1 cellular context compared by ENCODE assay signal in genomic region chr2:175167792-175168563, GRCh38.
A peak's percentile ranks its signal among the peaks of the same experiment; 100 is the strongest.
TF ChIP-seq lines count a peak whose summit lies in the region.

Gene ATF2 (minus strand): TSS chr2:175168203. CDS start chr2:175136443, 31,760 bp downstream.

TF ChIP-seq in K562, 482 proteins besides CTCF, POLR2A, EP300 and RAD21 (continued from another document and continues in another):
- TF ChIP-seq SMARCA4 (IDR thresholded peaks at IDR 0.05) = 0 out of 2 replicates have a peak, but pooled peaks have one; percentile 27
- TF ChIP-seq CBX2 (IDR thresholded peaks at IDR 0.05; ENCODE audit: insufficient read depth, low read length, poor library complexity, severe bottlenecking) = no peak
- TF ChIP-seq WHSC1 (IDR thresholded peaks at IDR 0.05; ENCODE audit: low read length) = no peak
- no peak for TF ChIP-seq ELF1 (tag; IDR thresholded peaks at IDR 0.05)
- peak; percentile 18; the same call in 1 of the 2 replicates for TF ChIP-seq MEF2A (IDR thresholded peaks at IDR 0.05; ENCODE audit: control insufficient read depth, low read depth, low read length)
- TF ChIP-seq ZHX1 (conservative IDR thresholded peaks at IDR 0.05; ENCODE audit: low read length) = peak; percentile 95
- no peak for TF ChIP-seq TAL1 (IDR thresholded peaks at IDR 0.05)
- TF ChIP-seq SNRNP70 (optimal IDR thresholded peaks at IDR 0.05; ENCODE audit: low read depth, low read length) = no peak
- no peak for TF ChIP-seq GATAD2B (IDR thresholded peaks at IDR 0.05; ENCODE audit: borderline replicate concordance)
- TF ChIP-seq MXI1 (IDR thresholded peaks at IDR 0.05; ENCODE audit: low read depth, low read length) = no peak; the same call in 1 of the 2 replicates
- no peak for TF ChIP-seq XRCC4 (IDR thresholded peaks at IDR 0.05; ENCODE audit: extremely low read depth, insufficient read depth, insufficient read length)
- peak; percentile 95 for TF ChIP-seq POLR2H (tag; IDR thresholded peaks at IDR 0.05; ENCODE audit: low read depth)
- TF ChIP-seq STAG1 (CRISPR knock-in tag; IDR thresholded peaks at IDR 0.05; ENCODE audit: borderline replicate concordance) = no peak
- TF ChIP-seq PREB (CRISPR knock-in tag; IDR thresholded peaks at IDR 0.05) = no peak
- TF ChIP-seq RBM17 (IDR thresholded peaks at IDR 0.05; ENCODE audit: borderline replicate concordance, low read depth, low read length) = no peak
- TF ChIP-seq ELF2 (CRISPR knock-in tag; IDR thresholded peaks at IDR 0.05) = no peak
- peak; percentile 61 for TF ChIP-seq SMARCC2 (IDR thresholded peaks at IDR 0.05; ENCODE audit: low read depth)
- TF ChIP-seq ZNF592 (IDR thresholded peaks at IDR 0.05) = no peak
- no peak for TF ChIP-seq ZNF408 (CRISPR knock-in tag; IDR thresholded peaks at IDR 0.05; ENCODE audit: low read depth)
- TF ChIP-seq ATF1 (CRISPR knock-in tag; IDR thresholded peaks at IDR 0.05) = no peak
- peak; percentile 85 for TF ChIP-seq ATF1 (tag; IDR thresholded peaks at IDR 0.05)
- TF ChIP-seq, protein P1, sequence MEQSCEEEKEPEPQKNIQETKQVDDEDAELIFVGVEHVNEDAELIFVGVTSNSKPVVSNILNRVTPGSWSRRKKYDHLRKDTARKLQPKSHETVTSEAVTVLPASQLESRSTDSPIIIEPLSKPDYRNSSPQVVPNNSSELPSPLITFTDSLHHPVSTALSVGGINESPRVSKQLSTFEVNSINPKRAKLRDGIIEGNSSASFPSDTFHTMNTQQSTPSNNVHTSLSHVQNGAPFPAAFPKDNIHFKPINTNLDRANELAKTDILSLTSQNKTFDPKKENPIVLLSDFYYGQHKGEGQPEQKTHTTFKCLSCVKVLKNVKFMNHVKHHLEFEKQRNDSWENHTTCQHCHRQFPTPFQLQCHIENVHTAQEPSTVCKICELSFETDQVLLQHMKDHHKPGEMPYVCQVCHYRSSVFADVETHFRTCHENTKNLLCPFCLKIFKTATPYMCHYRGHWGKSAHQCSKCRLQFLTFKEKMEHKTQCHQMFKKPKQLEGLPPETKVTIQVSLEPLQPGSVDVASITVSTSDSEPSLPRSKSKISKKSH (CRISPR knock-in tag; IDR thresholded peaks at IDR 0.05) = no peak
- TF ChIP-seq MNT (conservative IDR thresholded peaks at IDR 0.05) = peak; percentile 84 to 92
- TF ChIP-seq, protein P2, sequence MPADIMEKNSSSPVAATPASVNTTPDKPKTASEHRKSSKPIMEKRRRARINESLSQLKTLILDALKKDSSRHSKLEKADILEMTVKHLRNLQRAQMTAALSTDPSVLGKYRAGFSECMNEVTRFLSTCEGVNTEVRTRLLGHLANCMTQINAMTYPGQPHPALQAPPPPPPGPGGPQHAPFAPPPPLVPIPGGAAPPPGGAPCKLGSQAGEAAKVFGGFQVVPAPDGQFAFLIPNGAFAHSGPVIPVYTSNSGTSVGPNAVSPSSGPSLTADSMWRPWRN (IDR thresholded peaks at IDR 0.05; ENCODE audit: low read depth) = no peak
- TF ChIP-seq ZNF347 (CRISPR knock-in tag; IDR thresholded peaks at IDR 0.05; ENCODE audit: low read depth) = no peak
- TF ChIP-seq NFATC3 (IDR thresholded peaks at IDR 0.05) = 0 out of 2 replicates have a peak, but pooled peaks have one; percentile 19
- no peak for TF ChIP-seq KHSRP (IDR thresholded peaks at IDR 0.05)
- TF ChIP-seq, protein P3, sequence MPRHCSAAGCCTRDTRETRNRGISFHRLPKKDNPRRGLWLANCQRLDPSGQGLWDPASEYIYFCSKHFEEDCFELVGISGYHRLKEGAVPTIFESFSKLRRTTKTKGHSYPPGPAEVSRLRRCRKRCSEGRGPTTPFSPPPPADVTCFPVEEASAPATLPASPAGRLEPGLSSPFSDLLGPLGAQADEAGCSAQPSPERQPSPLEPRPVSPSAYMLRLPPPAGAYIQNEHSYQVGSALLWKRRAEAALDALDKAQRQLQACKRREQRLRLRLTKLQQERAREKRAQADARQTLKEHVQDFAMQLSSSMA (CRISPR knock-in tag; IDR thresholded peaks at IDR 0.05) = 0 out of 2 replicates have a peak, but pooled peaks have one; percentile 69
- peak; percentile 42 for TF ChIP-seq FOS (IDR thresholded peaks at IDR 0.05; ENCODE audit: extremely low read depth, insufficient read length)
- no peak for TF ChIP-seq ZNF586 (CRISPR knock-in tag; conservative IDR thresholded peaks at IDR 0.05)
- TF ChIP-seq, protein P4, sequence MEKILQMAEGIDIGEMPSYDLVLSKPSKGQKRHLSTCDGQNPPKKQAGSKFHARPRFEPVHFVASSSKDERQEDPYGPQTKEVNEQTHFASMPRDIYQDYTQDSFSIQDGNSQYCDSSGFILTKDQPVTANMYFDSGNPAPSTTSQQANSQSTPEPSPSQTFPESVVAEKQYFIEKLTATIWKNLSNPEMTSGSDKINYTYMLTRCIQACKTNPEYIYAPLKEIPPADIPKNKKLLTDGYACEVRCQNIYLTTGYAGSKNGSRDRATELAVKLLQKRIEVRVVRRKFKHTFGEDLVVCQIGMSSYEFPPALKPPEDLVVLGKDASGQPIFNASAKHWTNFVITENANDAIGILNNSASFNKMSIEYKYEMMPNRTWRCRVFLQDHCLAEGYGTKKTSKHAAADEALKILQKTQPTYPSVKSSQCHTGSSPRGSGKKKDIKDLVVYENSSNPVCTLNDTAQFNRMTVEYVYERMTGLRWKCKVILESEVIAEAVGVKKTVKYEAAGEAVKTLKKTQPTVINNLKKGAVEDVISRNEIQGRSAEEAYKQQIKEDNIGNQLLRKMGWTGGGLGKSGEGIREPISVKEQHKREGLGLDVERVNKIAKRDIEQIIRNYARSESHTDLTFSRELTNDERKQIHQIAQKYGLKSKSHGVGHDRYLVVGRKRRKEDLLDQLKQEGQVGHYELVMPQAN (IDR thresholded peaks at IDR 0.05; ENCODE audit: borderline replicate concordance) = peak; percentile 92
- peak; percentile 62; the same call in 1 of the 2 replicates for TF ChIP-seq ZNF24 (IDR thresholded peaks at IDR 0.05)
- no peak for TF ChIP-seq ZNF184 (CRISPR knock-in tag; IDR thresholded peaks at IDR 0.05)
- TF ChIP-seq ZNF224 (CRISPR knock-in tag; IDR thresholded peaks at IDR 0.05) = no peak
- TF ChIP-seq PPARD (CRISPR knock-in tag; IDR thresholded peaks at IDR 0.05) = no peak
- TF ChIP-seq BCL6 (CRISPR knock-in tag; IDR thresholded peaks at IDR 0.05) = no peak
- TF ChIP-seq CHD2 (IDR thresholded peaks at IDR 0.05; ENCODE audit: low read depth, low read length) = peak; percentile 99
- TF ChIP-seq, protein P5, sequence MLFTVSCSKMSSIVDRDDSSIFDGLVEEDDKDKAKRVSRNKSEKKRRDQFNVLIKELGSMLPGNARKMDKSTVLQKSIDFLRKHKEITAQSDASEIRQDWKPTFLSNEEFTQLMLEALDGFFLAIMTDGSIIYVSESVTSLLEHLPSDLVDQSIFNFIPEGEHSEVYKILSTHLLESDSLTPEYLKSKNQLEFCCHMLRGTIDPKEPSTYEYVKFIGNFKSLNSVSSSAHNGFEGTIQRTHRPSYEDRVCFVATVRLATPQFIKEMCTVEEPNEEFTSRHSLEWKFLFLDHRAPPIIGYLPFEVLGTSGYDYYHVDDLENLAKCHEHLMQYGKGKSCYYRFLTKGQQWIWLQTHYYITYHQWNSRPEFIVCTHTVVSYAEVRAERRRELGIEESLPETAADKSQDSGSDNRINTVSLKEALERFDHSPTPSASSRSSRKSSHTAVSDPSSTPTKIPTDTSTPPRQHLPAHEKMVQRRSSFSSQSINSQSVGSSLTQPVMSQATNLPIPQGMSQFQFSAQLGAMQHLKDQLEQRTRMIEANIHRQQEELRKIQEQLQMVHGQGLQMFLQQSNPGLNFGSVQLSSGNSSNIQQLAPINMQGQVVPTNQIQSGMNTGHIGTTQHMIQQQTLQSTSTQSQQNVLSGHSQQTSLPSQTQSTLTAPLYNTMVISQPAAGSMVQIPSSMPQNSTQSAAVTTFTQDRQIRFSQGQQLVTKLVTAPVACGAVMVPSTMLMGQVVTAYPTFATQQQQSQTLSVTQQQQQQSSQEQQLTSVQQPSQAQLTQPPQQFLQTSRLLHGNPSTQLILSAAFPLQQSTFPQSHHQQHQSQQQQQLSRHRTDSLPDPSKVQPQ (CRISPR knock-in tag; IDR thresholded peaks at IDR 0.05; ENCODE audit: borderline replicate concordance) = no peak
- no peak for TF ChIP-seq NFE2 (IDR thresholded peaks at IDR 0.05; ENCODE audit: low read depth)
- no peak for TF ChIP-seq FOXO4 (CRISPR knock-in tag; IDR thresholded peaks at IDR 0.05)
- peak; percentile 69 for TF ChIP-seq FIP1L1 (IDR thresholded peaks at IDR 0.05; ENCODE audit: low read depth, low read length, poor library complexity, severe bottlenecking)
- TF ChIP-seq TFE3 (CRISPR knock-in tag; IDR thresholded peaks at IDR 0.05) = peak; percentile 50
